In genomic region chr1:12180315-12180714, GRCh38 we compare ENCODE assay signal across 11 cellular contexts. TPM values are rescaled to one million over a fixed set of nuclear protein-coding genes. Genes with fewer than 3 reads are reported as not detected.
DNase-seq lines count a peak whose midpoint lies in the region; ATAC-seq, FAIRE-seq and TF ChIP-seq lines count a peak whose summit lies in the region.
"Had no signal": no experiment of that assay in that cellular context is flagged by ENCODE, and none has a peak within 500 bp of the region (broad histone marks: within the 10 kb centered on the region; RNA-seq: fewer than 3 reads in every experiment).

No MANE protein-coding gene starts in this region.

- H3K9me2 ChIP-seq in GM23338 (ENCODE audit: insufficient read depth) (no peaks in the 10 kb centered on the region), MM.1S (replicated peaks; ENCODE audit: insufficient read depth, low read length) (no peaks in the 10 kb centered on the region)

- no peaks in the 10 kb centered on the region for H3F3A ChIP-seq in GM23338 (replicated peaks; ENCODE audit: low read depth)
- H3F3A ChIP-seq in MM.1S (ENCODE audit: insufficient read depth, low read length), result no peaks in the 10 kb centered on the region

- H3K4me3 ChIP-seq in H1 (ENCODE audit: extremely low read depth in 1 of 4, insufficient read depth in 2 of 4, low read depth in 3 of 4, low read length in 4 of 4) (no peak overlapping the region), muscle layer of duodenum (ENCODE audit: low read depth in 1 of 2, low read length in 2 of 2) (no peak overlapping the region), transverse colon (no peak overlapping the region), GM23338 (no peak overlapping the region), MM.1S (ENCODE audit: low read length) (no peak overlapping the region)

- TF ChIP-seq RAD21 in H1 (IDR thresholded peaks at IDR 0.05 in 1 of 2, conservative IDR thresholded peaks at IDR 0.05 in 1 of 2; ENCODE audit: low read depth in 2 of 2, low read length in 2 of 2), result no peak

- peaks cover 63% of the 10 kb centered on the region for H3K4me1 Mint-ChIP-seq in T-helper 1 cell treated with Interleukin-12 subunit alpha and Interleukin-12 subunit beta and Interleukin-4 antibody, amounts not matched to agents 30 μg/mL and 1 μg/mL, for 36 hours (ENCODE audit: low read depth)
- H3K4me1 Mint-ChIP-seq in GM23338, result peaks cover 24% of the 10 kb centered on the region

- no peak overlapping the region for H2AFZ ChIP-seq in H1 (ENCODE audit: low read length)
- H2AFZ ChIP-seq in GM23338, result no peak overlapping the region
- H2AFZ ChIP-seq in MM.1S (ENCODE audit: low read length), result no peak overlapping the region

- no peak overlapping the region for H2BK5ac ChIP-seq in H1 (ENCODE audit: low read depth, low read length)

- no peaks in the 10 kb centered on the region for H3K27me3 Mint-ChIP-seq in T-helper 1 cell treated with Interleukin-12 subunit alpha and Interleukin-12 subunit beta and Interleukin-4 antibody, amounts not matched to agents 30 μg/mL and 1 μg/mL, for 36 hours (ENCODE audit: low read depth)
- H3K27me3 Mint-ChIP-seq in GM23338 (ENCODE audit: insufficient read depth, low read depth, poor library complexity), result peaks cover 18% of the 10 kb centered on the region
- H3K27me3 Mint-ChIP-seq: activated CD4-positive, alpha-beta T cell treated with anti-CD3 and anti-CD28 coated beads for 36 hours had no signal

- no peak for TF ChIP-seq CTCF in H1 (IDR thresholded peaks at IDR 0.05; ENCODE audit: control extremely low read depth in 1 of 3, insufficient read depth in 1 of 3, low read depth in 1 of 3, low read length in 3 of 3)
- TF ChIP-seq CTCF in transverse colon (IDR thresholded peaks at IDR 0.05), result no peak
- no peak for TF ChIP-seq CTCF in GM23338 (conservative IDR thresholded peaks at IDR 0.05; ENCODE audit: low read depth in 2 of 2)
- no peak for TF ChIP-seq CTCF in MM.1S (IDR thresholded peaks at IDR 0.05; ENCODE audit: low read length)

- no peak for ATAC-seq in GM23338
- ATAC-seq in GM21786 (IDR thresholded peaks at IDR 0.05; ENCODE audit: unreplicated experiment), result no peak
- ATAC-seq: activated CD4-positive, alpha-beta T cell treated with anti-CD3 and anti-CD28 coated beads for 36 hours had no signal

- CTCF ChIA-PET in H1 (lab: Charles Lee; ENCODE audit: partially characterized antibody), result interaction anchor here (0.9 to 5.0 kb wide), 5 partner anchors 8 to 58 kb away, joined by 3 to 29 read pairs (median 9); no protein-coding TSS in a partner anchor

- no peaks in the 10 kb centered on the region for H3K9me3 Mint-ChIP-seq in T-helper 1 cell treated with Interleukin-12 subunit alpha and Interleukin-12 subunit beta and Interleukin-4 antibody, amounts not matched to agents 30 μg/mL and 1 μg/mL, for 36 hours
- peaks cover 15% of the 10 kb centered on the region for H3K9me3 Mint-ChIP-seq in GM23338

- no peaks in the 10 kb centered on the region for H3K79me1 ChIP-seq in H1 (ENCODE audit: low read depth, low read length)

- no peak overlapping the region for H3K56ac ChIP-seq in H1 (replicated peaks; ENCODE audit: insufficient read length, low read depth, low read length)

- H3K23ac ChIP-seq in H1 (ENCODE audit: insufficient read length), result no peak overlapping the region

- TF ChIP-seq POLR2A in H1 (IDR thresholded peaks at IDR 0.05; ENCODE audit: control extremely low read depth in 1 of 2, low read depth in 2 of 2, low read length in 2 of 2), result no peak
- no peak for TF ChIP-seq POLR2A in transverse colon (IDR thresholded peaks at IDR 0.05)

- no peak overlapping the region; the same call in 1 of the 2 replicates for H3K18ac ChIP-seq in H1 (ENCODE audit: extremely low read depth, low read length)

- H4K20me1 ChIP-seq in H1 (replicated peaks in 1 of 2; ENCODE audit: control insufficient read depth in 1 of 2, insufficient read depth in 2 of 2, low read length in 2 of 2) (no peaks in the 10 kb centered on the region), GM23338 (replicated peaks; ENCODE audit: insufficient read depth) (no peaks in the 10 kb centered on the region), MM.1S (ENCODE audit: insufficient read depth, low read length) (no peaks in the 10 kb centered on the region)

- no peak overlapping the region for H3K9ac ChIP-seq in H1 (replicated peaks in 1 of 4; ENCODE audit: extremely low read depth in 1 of 4, low read depth in 3 of 4, low read length in 3 of 4)
- no peak overlapping the region for H3K9ac ChIP-seq in MM.1S (ENCODE audit: low read length)

- peak overlapping the region; percentile 68 for H3K27ac Mint-ChIP-seq in T-helper 1 cell treated with Interleukin-12 subunit alpha and Interleukin-12 subunit beta and Interleukin-4 antibody, amounts not matched to agents 30 μg/mL and 1 μg/mL, for 36 hours
- no peak overlapping the region for H3K27ac Mint-ChIP-seq in GM23338

- no peak for FAIRE-seq in H1 (lab: Jason Lieb, UNC)
- FAIRE-seq: G401.6 had no signal

- H3K4ac ChIP-seq in H1 (replicated peaks; ENCODE audit: insufficient read length, low read depth, low read length), result no peak overlapping the region

- no peak overlapping the region for H2BK15ac ChIP-seq in H1 (ENCODE audit: low read length)

- H4K5ac ChIP-seq in H1 (ENCODE audit: insufficient read length, low read depth, low read length), result no peak overlapping the region

- H2BK20ac ChIP-seq in H1 (ENCODE audit: low read length), result no peak overlapping the region

- H3K4me1 ChIP-seq in H1 (replicated peaks in 1 of 4; ENCODE audit: control insufficient read depth in 3 of 4, insufficient read depth in 4 of 4, low read length in 3 of 4) (peaks cover 0 to 18% (median 3%) of the 10 kb centered on the region in 4 experiments; a peak in 4 of 7 replicates), muscle layer of duodenum (ENCODE audit: control insufficient read depth in 1 of 2, insufficient read depth in 2 of 2, low read length in 2 of 2) (peaks cover 12 to 66% of the 10 kb centered on the region in 2 donors), transverse colon (peaks cover 16 to 71% (median 41%) of the 10 kb centered on the region in 4 donors), GM23338 (ENCODE audit: insufficient read depth) (peaks cover 15% of the 10 kb centered on the region), MM.1S (ENCODE audit: low read length) (no peaks in the 10 kb centered on the region)

- H2BK12ac ChIP-seq in H1 (ENCODE audit: low read depth, low read length), result no peak overlapping the region

- no peak overlapping the region for H3K14ac ChIP-seq in H1 (ENCODE audit: insufficient read length)

- no peak overlapping the region for H4K8ac ChIP-seq in H1 (ENCODE audit: extremely low read depth, insufficient read depth, low read length)

- H3K36me3 Mint-ChIP-seq in T-helper 1 cell treated with Interleukin-12 subunit alpha and Interleukin-12 subunit beta and Interleukin-4 antibody, amounts not matched to agents 30 μg/mL and 1 μg/mL, for 36 hours (ENCODE audit: low read depth), result peaks cover 39% of the 10 kb centered on the region
- H3K36me3 Mint-ChIP-seq in GM23338 (ENCODE audit: low read depth), result peaks cover 10% of the 10 kb centered on the region

- POLR2A ChIA-PET in H1 (lab: Charles Lee; ENCODE audit: partially characterized antibody), result interaction anchor here (1.5 kb wide), 1 partner anchor 11 kb away, joined by 8 read pairs; no protein-coding TSS in a partner anchor

- 87% methylated on average over 10 of the region's 10 CpGs; no CpG with 5 or more reads in 1 of the 2 experiments for WGBS in H1 (ENCODE audit: extremely low coverage in 1 of 2, insufficient coverage in 1 of 2, insufficient read length in 1 of 2, insufficient replicate concordance in 2 of 2, low coverage in 1 of 2, low lambda C conversion rate in 2 of 2, missing lambda C conversion rate in 1 of 2), 2 experiments
- 62 to 76% methylated on average over 4 to 10 of the region's 10 CpGs for WGBS in transverse colon (ENCODE audit: low coverage in 1 of 2), 2 donors

- H3K23me2 ChIP-seq in H1 (ENCODE audit: low read depth, low read length), result no peaks in the 10 kb centered on the region

- intact Hi-C loops in transverse colon (cut with DNase I; ENCODE audit: low total_unique reads), result no loop called here

- no peak overlapping the region for H2BK120ac ChIP-seq in H1 (replicated peaks; ENCODE audit: low read depth, low read length)

- H3K4me3 Mint-ChIP-seq in T-helper 1 cell treated with Interleukin-12 subunit alpha and Interleukin-12 subunit beta and Interleukin-4 antibody, amounts not matched to agents 30 μg/mL and 1 μg/mL, for 36 hours, result no peak overlapping the region
- H3K4me3 Mint-ChIP-seq in GM23338, result no peak overlapping the region
- H3K4me3 Mint-ChIP-seq: activated CD4-positive, alpha-beta T cell treated with anti-CD3 and anti-CD28 coated beads for 36 hours had no signal

- H3K79me2 ChIP-seq in H1 (ENCODE audit: control insufficient read depth in 1 of 2, insufficient read depth in 2 of 2, low read length in 2 of 2), result no peaks in the 10 kb centered on the region
- no peaks in the 10 kb centered on the region for H3K79me2 ChIP-seq in GM23338 (replicated peaks; ENCODE audit: insufficient read depth)
- no peaks in the 10 kb centered on the region for H3K79me2 ChIP-seq in MM.1S (ENCODE audit: low read length)

- H3K27ac ChIP-seq in H1 (ENCODE audit: low read depth, low read length) (no peak overlapping the region), muscle layer of duodenum (ENCODE audit: low read length) (peak overlapping the region; percentile 61), transverse colon (peak overlapping the region; percentile 51 to 87 (median 82)), GM23338 (ENCODE audit: low read depth) (no peak overlapping the region), MM.1S (ENCODE audit: low read length) (no peak overlapping the region)

- H3K27me3 ChIP-seq in H1 (replicated peaks in 1 of 4; ENCODE audit: control insufficient read depth in 3 of 4, extremely low read depth in 1 of 4, insufficient read depth in 3 of 4, low read length in 3 of 4), result no peaks in the 10 kb centered on the region
- H3K27me3 ChIP-seq in muscle layer of duodenum (ENCODE audit: low read depth, low read length), result no peaks in the 10 kb centered on the region
- no peaks in the 10 kb centered on the region for H3K27me3 ChIP-seq in transverse colon
- H3K27me3 ChIP-seq in GM23338 (ENCODE audit: insufficient read depth), result no peaks in the 10 kb centered on the region
- H3K27me3 ChIP-seq in MM.1S (replicated peaks; ENCODE audit: insufficient read depth, low read length), result no peaks in the 10 kb centered on the region

- DNase-seq in T-helper 1 cell, result no peak
- DNase-seq in H1 (ENCODE audit: low read depth in 1 of 2, low spot score in 2 of 2), result no peak
- DNase-seq in transverse colon, result peak; percentile 65
- DNase-seq in GM23338 (ENCODE audit: low spot score), result no peak
- no peak for DNase-seq in MM.1S
- DNase-seq: 8988T; activated CD4-positive, alpha-beta T cell treated with anti-CD3 and anti-CD28 coated beads for 36 hours had no signal

- TF ChIP-seq EP300 in H1 (IDR thresholded peaks at IDR 0.05; ENCODE audit: borderline replicate concordance in 1 of 2, low read depth in 2 of 2, low read length in 2 of 2) (no peak), transverse colon (IDR thresholded peaks at IDR 0.05; ENCODE audit: low read depth) (no peak)

- peak overlapping the region; percentile 17 for H4K91ac ChIP-seq in H1 (replicated peaks; ENCODE audit: insufficient read length, low read length)

- in situ Hi-C loops in transverse colon (cut with MboI; ENCODE audit: low pct_ligation_motif_present in 1 of 4, low pct_unique_long_range_greater_than_20kb in 1 of 4, low sequenced_read_pairs in 3 of 4), result no loop called here

- no peak overlapping the region for H2AK5ac ChIP-seq in H1 (ENCODE audit: low read depth, low read length)

- H3K36me3 ChIP-seq in H1 (ENCODE audit: control insufficient read depth in 2 of 4, insufficient read depth in 4 of 4, low read length in 3 of 4), result no peaks in the 10 kb centered on the region
- no peaks in the 10 kb centered on the region for H3K36me3 ChIP-seq in muscle layer of duodenum (ENCODE audit: control insufficient read depth in 1 of 2, insufficient read depth in 2 of 2, low read length in 2 of 2)
- H3K36me3 ChIP-seq in transverse colon, result no peaks in the 10 kb centered on the region
- H3K36me3 ChIP-seq in GM23338 (ENCODE audit: insufficient read depth), result no peaks in the 10 kb centered on the region
- H3K36me3 ChIP-seq in MM.1S (replicated peaks; ENCODE audit: insufficient read depth, low read length), result no peaks in the 10 kb centered on the region

- H3K4me2 ChIP-seq in H1 (ENCODE audit: insufficient read depth in 1 of 2, low read depth in 2 of 2, low read length in 2 of 2), result no peak overlapping the region
- no peak overlapping the region for H3K4me2 ChIP-seq in GM23338
- H3K4me2 ChIP-seq in MM.1S (ENCODE audit: low read depth, low read length), result no peak overlapping the region

- H3K9me3 ChIP-seq in H1 (ENCODE audit: insufficient read depth in 2 of 2, low read depth in 1 of 2, low read length in 1 of 2) (peaks cover 0 to 9% of the 10 kb centered on the region in 2 experiments; a peak in 1 of 4 replicates), muscle layer of duodenum (ENCODE audit: control insufficient read depth in 1 of 2, low read length in 2 of 2) (no peaks in the 10 kb centered on the region), transverse colon (no peaks in the 10 kb centered on the region), MM.1S (replicated peaks; ENCODE audit: insufficient read depth, low read length) (no peaks in the 10 kb centered on the region)

RNA-seq across cellular contexts. Expression of gene TNFRSF1B, which starts 13.5 kb away (rescaled TPM):
- total RNA-seq in H1 (2021; fragmentation: NEBNext Ultra II Directional; extraction: Animal tissue kit (Norgen Biotek cat#: 25700)), result 2.8 and 2.9 TPM in 2 replicates
- polyA plus RNA-seq in H1 (2011; rRNA removed) (1.7 and 2.4 TPM in 2 replicates), GM23338 (2016; fragmentation: Nextera tagmentation; extraction: Ambion mirVana) (0.68 and 0.91 TPM in 2 replicates)
- polyA plus RNA-seq in H1 (2011; cell fraction: cytosol; rRNA removed), result 1.8 TPM
- 2.5 TPM for polyA plus RNA-seq in H1 (2011; cell fraction: nucleus; rRNA removed)
- 1.3 to 2.6 TPM (median 2.1 TPM) in 4 replicates for polyA plus RNA-seq in H1 (2012, experiment 1 of 2)
- polyA plus RNA-seq in H1 (2012, experiment 2 of 2), result 1.3 TPM
- 2.9 TPM for polyA plus RNA-seq in H1 (2013, experiment 1 of 2)
- polyA plus RNA-seq in H1 (2013, experiment 2 of 2), result 3.5 TPM
- 1.1 and 1.5 TPM in 2 replicates for polyA minus RNA-seq in H1 (2011; rRNA and poly(A)+ RNA removed)
- polyA minus RNA-seq in H1 (2011; cell fraction: cytosol; rRNA and poly(A)+ RNA removed), result 0.88 TPM
- 0.90 TPM for polyA minus RNA-seq in H1 (2011; cell fraction: nucleus; rRNA and poly(A)+ RNA removed)
- total RNA-seq in transverse colon, result 10 to 100 TPM; 11.1 to 17.3 (median 15.3) TPM
- 1.8 and 4.1 TPM in 2 replicates for total RNA-seq in GM23338 (2014; rRNA removed; shearing (Covaris generic))

RNA-seq across cellular contexts. Expression of gene VPS13D, which starts 49.5 kb away (rescaled TPM):
- 31.2 and 32.7 TPM in 2 replicates for total RNA-seq in H1 (2021; fragmentation: NEBNext Ultra II Directional; extraction: Animal tissue kit (Norgen Biotek cat#: 25700))
- polyA plus RNA-seq in H1 (2011; rRNA removed), result 9.7 and 10.9 TPM in 2 replicates
- 14.7 TPM for polyA plus RNA-seq in H1 (2011; cell fraction: cytosol; rRNA removed)
- 27.4 TPM for polyA plus RNA-seq in H1 (2011; cell fraction: nucleus; rRNA removed)
- polyA plus RNA-seq in H1 (2012, experiment 1 of 2), result 13.6 to 16.4 TPM (median 14.6 TPM) in 4 replicates
- 1.1 TPM for polyA plus RNA-seq in H1 (2012, experiment 2 of 2)
- polyA plus RNA-seq in H1 (2013, experiment 1 of 2), result 5.6 TPM
- polyA plus RNA-seq in H1 (2013, experiment 2 of 2), result 6.0 TPM
- polyA minus RNA-seq in H1 (2011; rRNA and poly(A)+ RNA removed), result 64.9 and 68.5 TPM in 2 replicates
- 33.0 TPM for polyA minus RNA-seq in H1 (2011; cell fraction: cytosol; rRNA and poly(A)+ RNA removed)
- polyA minus RNA-seq in H1 (2011; cell fraction: nucleus; rRNA and poly(A)+ RNA removed), result 80.2 TPM
- 100 to 1,000 TPM; 101 to 136 (median 116) TPM for total RNA-seq in transverse colon
- 34.7 and 34.9 TPM in 2 replicates for total RNA-seq in GM23338 (2014; rRNA removed; shearing (Covaris generic))
- polyA plus RNA-seq in GM23338 (2016; fragmentation: Nextera tagmentation; extraction: Ambion mirVana), result 7.5 and 10.7 TPM in 2 replicates

Comparison
In these comparisons a context has a peak if more than half of its experiments do, and no peak if none do; other contexts are left out.
1. H3K27ac ChIP-seq: peak in muscle layer of duodenum (single experiment) and transverse colon (4 of 4); none in H1 (single experiment), GM23338 (single experiment) and MM.1S (single experiment).